ENCODE assay signal across 12 cellular contexts in genomic region chr12:64877363-64878004, GRCh38. TPM values are rescaled to one million over a fixed set of nuclear protein-coding genes. Genes with fewer than 3 reads are reported as not detected.
DNase-seq lines count a peak whose midpoint lies in the region; ATAC-seq and TF ChIP-seq lines count a peak whose summit lies in the region.
"Had no signal": no experiment of that assay in that cellular context is flagged by ENCODE, and none has a peak within 500 bp of the region (broad histone marks: within the 10 kb centered on the region; RNA-seq: fewer than 3 reads in every experiment).

No MANE protein-coding gene starts in this region.

- peak; percentile 93 for ATAC-seq in GM19035 (IDR thresholded peaks at IDR 0.05; ENCODE audit: unreplicated experiment)
- ATAC-seq in HG02678 (IDR thresholded peaks at IDR 0.05; ENCODE audit: unreplicated experiment), result peak; percentile 76
- ATAC-seq in HG03520 (IDR thresholded peaks at IDR 0.05; ENCODE audit: unreplicated experiment), result peak; percentile 81
- ATAC-seq in heart left ventricle, result no peak

- intact Hi-C loops in heart left ventricle (cut with DNase I), result no loop called here

- WGBS in heart left ventricle, 4 donors, result 65 to 77% (median 74%) methylated on average over 3 of the region's 3 CpGs

- no peaks in the 10 kb centered on the region for H3K27me3 ChIP-seq in heart left ventricle
- H3K27me3 ChIP-seq: Peyer's patch had no signal

- TF ChIP-seq CTCF in GM12864 (IDR thresholded peaks at IDR 0.05; ENCODE audit: low read depth, low read length, missing control alignments) (no peak), heart left ventricle (IDR thresholded peaks at IDR 0.05) (no peak)

- H3K4me3 ChIP-seq in GM12864 (ENCODE audit: low read depth, low read length) (no peak overlapping the region), heart left ventricle (no peak overlapping the region)
- H3K4me3 ChIP-seq: Peyer's patch had no signal

- H3K4me1 ChIP-seq in heart left ventricle, result no peaks in the 10 kb centered on the region
- H3K4me1 ChIP-seq: Peyer's patch had no signal

- TF ChIP-seq POLR2A in heart left ventricle (IDR thresholded peaks at IDR 0.05), result no peak

- no peaks in the 10 kb centered on the region for H3K9me3 ChIP-seq in heart left ventricle
- H3K9me3 ChIP-seq: Peyer's patch had no signal

- peak; percentile 55 for DNase-seq in GM12864 (ENCODE audit: low read depth)
- no peak for DNase-seq in NCI-H1092 (lab: John Stamatoyannopoulos, UW)
- DNase-seq in NCI-H1930 (lab: John Stamatoyannopoulos, UW), result no peak
- DNase-seq in middle frontal gyrus (ENCODE audit: extremely low spot score, low spot score), result no peak
- no peak for DNase-seq in heart left ventricle
- DNase-seq: mesendoderm, NCI-H1694 treated with DMSO at 0.1 percent for 48 hours, Peyer's patch had no signal

- H3K36me3 ChIP-seq in heart left ventricle, result no peaks in the 10 kb centered on the region
- H3K36me3 ChIP-seq: Peyer's patch had no signal

- H3K27ac ChIP-seq in heart left ventricle, result no peak overlapping the region
- H3K27ac ChIP-seq: C4-2B, Peyer's patch had no signal

RNA-seq across cellular contexts. Expression of gene TBC1D30, which starts 53.0 kb away (rescaled TPM):
- 1 to 10 TPM in 3 of 9 donors, under 1 TPM in 6; 0.37 to 2.9 (median 0.67) TPM for total RNA-seq in heart left ventricle
- polyA plus RNA-seq in heart left ventricle, result 1 to 10 TPM in 1 of 2 donors, under 1 TPM in 1; 0.15 to 1.1 TPM

Comparison
In these comparisons a context has a peak if more than half of its experiments do, and no peak if none do; other contexts are left out.
1. ATAC-seq: peak in GM19035 (single experiment), HG02678 (single experiment) and HG03520 (single experiment); none in heart left ventricle (0 of 4).